ENCODE assay signal across 24 cellular contexts in the genomic region with DNA sequence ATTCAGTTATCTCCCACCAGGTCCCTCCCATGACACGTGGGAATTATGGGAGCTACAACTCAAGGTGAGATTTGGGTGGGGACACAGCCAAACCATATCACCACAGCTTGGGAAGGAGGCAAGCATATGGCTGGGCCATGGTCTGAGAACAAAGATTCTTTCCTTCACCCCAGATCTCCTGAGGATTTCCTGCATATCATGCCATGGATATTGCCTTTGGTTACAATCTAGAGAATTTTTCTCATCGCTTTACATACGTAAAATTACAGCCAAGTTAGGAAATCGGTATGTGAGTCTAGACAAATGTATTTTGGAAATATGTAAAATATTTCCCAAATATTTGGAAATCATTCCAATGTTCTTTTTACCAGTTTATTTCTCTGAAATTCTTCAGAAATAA.
"Had no signal": no experiment of that assay in that cellular context is flagged by ENCODE, and none has a peak within 500 bp of the region (broad histone marks: within the 10 kb centered on the region; RNA-seq: fewer than 3 reads in every experiment).

No MANE protein-coding gene starts in this region.

- H3K9me3 Mint-ChIP-seq: nephron progenitor cell; neural progenitor cell; stimulated activated naive B cell treated with anti-CD40 and anti-IgM and Interleukin-4, amounts not matched to agents 10 μg/mL and 1 μg/mL and 100 μg/mL, for 72 hours had no signal

- DNase-seq: hypothalamus; islet precursor cell; left ventricle myocardium inferior; mesendoderm; naive B cell; natural killer cell; nephron progenitor cell; occipital lobe; ovary; right lobe of liver; stimulated activated CD4-positive, alpha-beta T cell treated with anti-CD3 and anti-CD28 coated beads, Interleukin-1b, Interleukin-23, amount 100 ng/mL, for 48 hours; stimulated activated CD4-positive, alpha-beta T cell treated with anti-CD3 and anti-CD28 coated beads, Interleukin-4, amount 100 ng/mL, for 1 hour; stimulated activated naive B cell treated with anti-CD40 and anti-IgM and Interleukin-4, amounts not matched to agents 10 μg/mL and 1 μg/mL and 100 μg/mL, for 72 hours; stimulated activated naive CD8-positive, alpha-beta T cell treated with anti-CD3 and anti-CD28 coated beads, Interleukin-15, Interleukin-2, amounts not matched to agents 100 U/mL and 50 U/mL, for 24 hours; stomach; tibial artery; upper lobe of right lung had no signal

- H3K4me1 Mint-ChIP-seq: mesothelial cell of epicardium; naive B cell; natural killer cell; neural progenitor cell; stimulated activated naive B cell treated with anti-CD40 and anti-IgM and Interleukin-4, amounts not matched to agents 10 μg/mL and 1 μg/mL and 100 μg/mL, for 72 hours had no signal

- H3K4me3 ChIP-seq: left ventricle myocardium inferior, lung, neural progenitor cell, ovary, right atrium auricular region, right lobe of liver, smooth muscle cell, stomach, thoracic aorta, tibial artery, upper lobe of right lung had no signal

- H3K27me3 Mint-ChIP-seq: progenitor cell of endocrine pancreas; stimulated activated naive B cell treated with anti-CD40 and anti-IgM and Interleukin-4, amounts not matched to agents 10 μg/mL and 1 μg/mL and 100 μg/mL, for 72 hours had no signal

- H3K36me3 Mint-ChIP-seq: mesothelial cell of epicardium; naive B cell; natural killer cell; neural progenitor cell; stimulated activated naive B cell treated with anti-CD40 and anti-IgM and Interleukin-4, amounts not matched to agents 10 μg/mL and 1 μg/mL and 100 μg/mL, for 72 hours had no signal

- H3K4me3 Mint-ChIP-seq: mesothelial cell of epicardium; naive B cell; natural killer cell; nephron progenitor cell; neural progenitor cell; stimulated activated naive B cell treated with anti-CD40 and anti-IgM and Interleukin-4, amounts not matched to agents 10 μg/mL and 1 μg/mL and 100 μg/mL, for 72 hours had no signal

- H3K27ac Mint-ChIP-seq: mesothelial cell of epicardium; naive B cell; natural killer cell; nephron progenitor cell; neural progenitor cell; progenitor cell of endocrine pancreas; stimulated activated naive B cell treated with anti-CD40 and anti-IgM and Interleukin-4, amounts not matched to agents 10 μg/mL and 1 μg/mL and 100 μg/mL, for 72 hours had no signal
